ENCODE assay signal across 23 cellular contexts in the genomic region with DNA sequence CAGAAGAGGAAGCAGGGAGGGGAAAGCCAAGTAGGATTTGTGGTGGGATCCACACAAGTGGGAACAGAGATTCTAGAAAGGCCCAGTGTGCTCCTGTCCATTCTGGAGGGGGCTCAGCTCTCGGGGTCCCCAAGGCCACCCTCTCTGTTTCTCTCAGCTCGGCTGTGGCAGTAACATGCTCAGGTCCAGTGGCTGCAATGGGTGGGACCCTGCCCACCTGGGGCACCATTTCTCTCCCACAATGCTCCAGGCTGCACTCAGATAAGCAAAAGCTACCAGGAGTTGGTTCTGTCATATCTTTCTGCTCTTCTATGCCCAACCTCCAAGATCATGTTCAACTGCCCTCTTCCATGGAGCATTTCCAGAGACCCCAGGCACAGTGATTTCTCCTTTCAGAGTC. TPM values are rescaled to one million over a fixed set of nuclear protein-coding genes. Genes with fewer than 3 reads are reported as not detected.
A peak's percentile ranks its signal among the peaks of the same experiment; 100 is the strongest.
DNase-seq lines count a peak whose midpoint lies in the region; ATAC-seq and TF ChIP-seq lines count a peak whose summit lies in the region.
"Had no signal": no experiment of that assay in that cellular context is flagged by ENCODE, and none has a peak within 500 bp of the region (broad histone marks: within the 10 kb centered on the region; RNA-seq: fewer than 3 reads in every experiment).

No MANE protein-coding gene starts in this region.

- no peak overlapping the region for H3K4me3 Mint-ChIP-seq in activated naive CD8-positive, alpha-beta T cell treated with anti-CD3 and anti-CD28 coated beads, Interleukin-2, amount 10 ng/mL, durations not matched to agents 7 days and 5 days
- no peak overlapping the region for H3K4me3 Mint-ChIP-seq in activated naive CD8-positive, alpha-beta T cell treated with anti-CD3 and anti-CD28 coated beads, Interleukin-2, amount 50 U/mL, for 24 hours
- H3K4me3 Mint-ChIP-seq in osteocyte (ENCODE audit: unreplicated experiment): no peak overlapping the region
- H3K4me3 Mint-ChIP-seq in CD8-positive, alpha-beta T cell: no peak overlapping the region
- H3K4me3 Mint-ChIP-seq: activated naive CD4-positive, alpha-beta T cell treated with anti-CD3 and anti-CD28 coated beads, Interleukin-2, amount 50 U/mL, for 24 hours; activated T-helper 1 cell treated with anti-CD3 and anti-CD28 coated beads, Interleukin-12 subunit alpha, Interleukin-12 subunit beta, Interleukin-2, Interleukin-4 antibody, amounts not matched to agents 30 ng/mL and 10 ng/mL and 1 ng/mL, durations not matched to agents 14 hours and 24 hours and 36 hours; T-cell had no signal

- H3K4me3 ChIP-seq in uterus: no peak overlapping the region
- H3K4me3 ChIP-seq in CD8-positive, alpha-beta T cell (ENCODE audit: low read depth, low read length): no peak overlapping the region
- no peak overlapping the region for H3K4me3 ChIP-seq in left lung
- H3K4me3 ChIP-seq: A549, psoas muscle had no signal

- H3K36me3 ChIP-seq in uterus: no peaks in the 10 kb centered on the region
- H3K36me3 ChIP-seq in CD8-positive, alpha-beta T cell (ENCODE audit: insufficient read depth, low read length): no peaks in the 10 kb centered on the region
- H3K36me3 ChIP-seq in left lung: no peaks in the 10 kb centered on the region

- peak overlapping the region; percentile 56 to 57 for H3K27ac ChIP-seq in uterus
- H3K27ac ChIP-seq in CD8-positive, alpha-beta T cell (ENCODE audit: low read depth, low read length): no peak overlapping the region
- no peak overlapping the region for H3K27ac ChIP-seq in left lung
- H3K27ac ChIP-seq: psoas muscle had no signal

- DNase-seq in activated naive CD8-positive, alpha-beta T cell treated with anti-CD3 and anti-CD28 coated beads, Interleukin-2, amount 10 ng/mL, durations not matched to agents 7 days and 5 days: peak; percentile 10
- no peak for DNase-seq in activated naive CD8-positive, alpha-beta T cell treated with anti-CD3 and anti-CD28 coated beads, Interleukin-2, amount 50 U/mL, for 24 hours
- peak; percentile 28 for DNase-seq in ecto neural progenitor cell (ENCODE audit: low spot score)
- peak; percentile 57 for DNase-seq in osteocyte (ENCODE audit: extremely low spot score, unreplicated experiment)
- peak; percentile 10 for DNase-seq in uterus
- no peak for DNase-seq in CD8-positive, alpha-beta T cell
- no peak for DNase-seq in left lung
- no peak for DNase-seq in NCI-H510A treated with DMSO at 0.1 percent for 48 hours (lab: John Stamatoyannopoulos, UW)
- DNase-seq: activated CD4-positive, alpha-beta T cell treated with anti-CD3 and anti-CD28 coated beads for 1 hour; Caco-2; caudate nucleus; H7; NCI-H1092; NCI-H187 treated with DMSO at 0.1 percent for 48 hours; NCI-H526; psoas muscle; SHP77 treated with DMSO at 0.1 percent for 48 hours; stimulated activated naive CD8-positive, alpha-beta T cell treated with anti-CD3 and anti-CD28 coated beads, Interleukin-15, Interleukin-2, amounts not matched to agents 100 U/mL and 50 U/mL, for 24 hours had no signal

- intact Hi-C loops in uterus (cut with DNase I; ENCODE audit: low total_unique reads): no loop called here
- intact Hi-C loops in CD8-positive, alpha-beta T cell (cut with DNase I, micrococcal nuclease): no loop called here
- intact Hi-C loops in left lung (cut with DNase I): no loop called here

- H3K9me3 ChIP-seq in uterus: no peaks in the 10 kb centered on the region
- no peaks in the 10 kb centered on the region for H3K9me3 ChIP-seq in CD8-positive, alpha-beta T cell (ENCODE audit: low read length)
- H3K9me3 ChIP-seq in left lung: peaks cover 0 to 5% of the 10 kb centered on the region in 2 donors
- H3K9me3 ChIP-seq: psoas muscle had no signal

- peaks cover 6% of the 10 kb centered on the region for H3K36me3 Mint-ChIP-seq in activated naive CD8-positive, alpha-beta T cell treated with anti-CD3 and anti-CD28 coated beads, Interleukin-2, amount 10 ng/mL, durations not matched to agents 7 days and 5 days
- no peaks in the 10 kb centered on the region for H3K36me3 Mint-ChIP-seq in activated naive CD8-positive, alpha-beta T cell treated with anti-CD3 and anti-CD28 coated beads, Interleukin-2, amount 50 U/mL, for 24 hours (ENCODE audit: low read depth)
- H3K36me3 Mint-ChIP-seq in osteocyte (ENCODE audit: unreplicated experiment): peaks cover 51% of the 10 kb centered on the region
- no peaks in the 10 kb centered on the region for H3K36me3 Mint-ChIP-seq in CD8-positive, alpha-beta T cell
- H3K36me3 Mint-ChIP-seq: activated naive CD4-positive, alpha-beta T cell treated with anti-CD3 and anti-CD28 coated beads, Interleukin-2, amount 50 U/mL, for 24 hours; T-cell had no signal

- H3K4me1 ChIP-seq in uterus (no peaks in the 10 kb centered on the region), left lung (peaks cover 0 to 7% of the 10 kb centered on the region in 2 donors)
- no peaks in the 10 kb centered on the region for H3K4me1 ChIP-seq in CD8-positive, alpha-beta T cell (ENCODE audit: insufficient read depth, low read length)
- H3K4me1 ChIP-seq: A549, Caco-2, psoas muscle had no signal

- no peak for ATAC-seq in activated naive CD8-positive, alpha-beta T cell treated with anti-CD3 and anti-CD28 coated beads, Interleukin-2, amount 10 ng/mL, durations not matched to agents 7 days and 5 days (ENCODE audit: low read depth)
- ATAC-seq in activated naive CD8-positive, alpha-beta T cell treated with anti-CD3 and anti-CD28 coated beads, Interleukin-2, amount 50 U/mL, for 24 hours: no peak
- ATAC-seq in CD8-positive, alpha-beta T cell: no peak
- ATAC-seq in left lung: no peak
- ATAC-seq: A549, Panc1, psoas muscle, T-cell had no signal

- no peak overlapping the region for H3K27ac Mint-ChIP-seq in activated naive CD8-positive, alpha-beta T cell treated with anti-CD3 and anti-CD28 coated beads, Interleukin-2, amount 10 ng/mL, durations not matched to agents 7 days and 5 days
- H3K27ac Mint-ChIP-seq in activated naive CD8-positive, alpha-beta T cell treated with anti-CD3 and anti-CD28 coated beads, Interleukin-2, amount 50 U/mL, for 24 hours: no peak overlapping the region
- H3K27ac Mint-ChIP-seq in osteocyte (ENCODE audit: unreplicated experiment): no peak overlapping the region
- no peak overlapping the region for H3K27ac Mint-ChIP-seq in CD8-positive, alpha-beta T cell
- H3K27ac Mint-ChIP-seq: activated naive CD4-positive, alpha-beta T cell treated with anti-CD3 and anti-CD28 coated beads, Interleukin-2, amount 50 U/mL, for 24 hours; activated T-helper 1 cell treated with anti-CD3 and anti-CD28 coated beads, Interleukin-12 subunit alpha, Interleukin-12 subunit beta, Interleukin-2, Interleukin-4 antibody, amounts not matched to agents 30 ng/mL and 10 ng/mL and 1 ng/mL, durations not matched to agents 14 hours and 24 hours and 36 hours; T-cell had no signal

- CTCF ChIA-PET in CD8-positive, alpha-beta T cell (lab: Charles Lee): interaction anchor here (2.1 kb wide), 1 partner anchor 85 kb away, joined by 4 read pairs; no protein-coding TSS in a partner anchor

- H3K27me3 ChIP-seq in uterus: no peaks in the 10 kb centered on the region
- no peaks in the 10 kb centered on the region for H3K27me3 ChIP-seq in CD8-positive, alpha-beta T cell (ENCODE audit: insufficient read depth, low read length)
- peaks cover 0 to 27% of the 10 kb centered on the region in 2 donors for H3K27me3 ChIP-seq in left lung

- TF ChIP-seq CTCF in osteocyte (IDR thresholded peaks at IDR 0.05): no peak
- no peak for TF ChIP-seq CTCF in uterus (IDR thresholded peaks at IDR 0.05)
- no peak for TF ChIP-seq CTCF in CD8-positive, alpha-beta T cell (IDR thresholded peaks at IDR 0.05)
- no peak for TF ChIP-seq CTCF in left lung (IDR thresholded peaks at IDR 0.05)

- H3K4me1 Mint-ChIP-seq in activated naive CD8-positive, alpha-beta T cell treated with anti-CD3 and anti-CD28 coated beads, Interleukin-2, amount 10 ng/mL, durations not matched to agents 7 days and 5 days: peaks cover 16% of the 10 kb centered on the region
- H3K4me1 Mint-ChIP-seq in activated naive CD8-positive, alpha-beta T cell treated with anti-CD3 and anti-CD28 coated beads, Interleukin-2, amount 50 U/mL, for 24 hours: no peaks in the 10 kb centered on the region
- H3K4me1 Mint-ChIP-seq in osteocyte (ENCODE audit: unreplicated experiment): peaks cover 31% of the 10 kb centered on the region
- H3K4me1 Mint-ChIP-seq in CD8-positive, alpha-beta T cell (ENCODE audit: low read depth): no peaks in the 10 kb centered on the region
- H3K4me1 Mint-ChIP-seq: activated naive CD4-positive, alpha-beta T cell treated with anti-CD3 and anti-CD28 coated beads, Interleukin-2, amount 50 U/mL, for 24 hours; T-cell had no signal

- H3K9me3 Mint-ChIP-seq in activated naive CD8-positive, alpha-beta T cell treated with anti-CD3 and anti-CD28 coated beads, Interleukin-2, amount 10 ng/mL, durations not matched to agents 7 days and 5 days: peaks cover 3% of the 10 kb centered on the region
- H3K9me3 Mint-ChIP-seq in activated naive CD8-positive, alpha-beta T cell treated with anti-CD3 and anti-CD28 coated beads, Interleukin-2, amount 50 U/mL, for 24 hours: no peaks in the 10 kb centered on the region
- peaks cover 32% of the 10 kb centered on the region for H3K9me3 Mint-ChIP-seq in osteocyte (ENCODE audit: unreplicated experiment)
- H3K9me3 Mint-ChIP-seq in CD8-positive, alpha-beta T cell: no peaks in the 10 kb centered on the region
- H3K9me3 Mint-ChIP-seq: activated T-helper 1 cell treated with anti-CD3 and anti-CD28 coated beads, Interleukin-12 subunit alpha, Interleukin-12 subunit beta, Interleukin-2, Interleukin-4 antibody, amounts not matched to agents 30 ng/mL and 10 ng/mL and 1 ng/mL, durations not matched to agents 14 hours and 24 hours and 36 hours; T-cell had no signal

- TF ChIP-seq POLR2A in uterus (IDR thresholded peaks at IDR 0.05): no peak

- peaks cover 31% of the 10 kb centered on the region for H3K27me3 Mint-ChIP-seq in activated naive CD8-positive, alpha-beta T cell treated with anti-CD3 and anti-CD28 coated beads, Interleukin-2, amount 10 ng/mL, durations not matched to agents 7 days and 5 days
- H3K27me3 Mint-ChIP-seq in activated naive CD8-positive, alpha-beta T cell treated with anti-CD3 and anti-CD28 coated beads, Interleukin-2, amount 50 U/mL, for 24 hours: peaks cover 20% of the 10 kb centered on the region
- no peaks in the 10 kb centered on the region for H3K27me3 Mint-ChIP-seq in osteocyte (ENCODE audit: unreplicated experiment)
- peaks cover 24% of the 10 kb centered on the region for H3K27me3 Mint-ChIP-seq in CD8-positive, alpha-beta T cell (ENCODE audit: low read depth)

- POLR2A ChIA-PET in activated naive CD8-positive, alpha-beta T cell treated with anti-CD3 and anti-CD28 coated beads, Interleukin-2, amount 10 ng/mL, durations not matched to agents 7 days and 5 days (lab: Charles Lee): no interaction called here
- POLR2A ChIA-PET in CD8-positive, alpha-beta T cell (lab: Charles Lee): no interaction called here

RNA-seq across cellular contexts. Expression of a gene that starts 40.9 kb away (rescaled TPM):
- total RNA-seq in activated naive CD8-positive, alpha-beta T cell treated with anti-CD3 and anti-CD28 coated beads, Interleukin-2, amount 10 ng/mL, durations not matched to agents 7 days and 5 days: under 1 TPM; 0.57 to 0.61 TPM
- total RNA-seq in osteocyte (1,149 and 1,161 TPM in 2 replicates), uterus (100 to 1,000 TPM in 1 of 4 donors, 10 to 100 TPM in 3; 37.3 to 106 (median 61.1) TPM), left lung (1 to 10 TPM; 2.1 to 7.3 TPM)
- not detected for total RNA-seq in CD8-positive, alpha-beta T cell

Comparison
In these comparisons a context has a peak if more than half of its experiments do, and no peak if none do; other contexts are left out.
1. DNase-seq: peak in activated naive CD8-positive, alpha-beta T cell treated with anti-CD3 and anti-CD28 coated beads, Interleukin-2, amount 10 ng/mL, durations not matched to agents 7 days and 5 days (single experiment), ecto neural progenitor cell (single experiment), osteocyte (single experiment) and uterus (2 of 2); none in activated naive CD8-positive, alpha-beta T cell treated with anti-CD3 and anti-CD28 coated beads, Interleukin-2, amount 50 U/mL, for 24 hours (single experiment), CD8-positive, alpha-beta T cell (0 of 7), left lung (0 of 2) and NCI-H510A treated with DMSO at 0.1 percent for 48 hours (single experiment).
2. H3K27ac ChIP-seq: peak in uterus (2 of 2); none in CD8-positive, alpha-beta T cell (single experiment) and left lung (0 of 2).
3. RNA of a gene that starts 40.9 kb away (total RNA-seq): 1,149 to 1,161 TPM in osteocyte; 37.3 to 106 TPM in uterus, 2.1 to 7.3 TPM in left lung, 0.57 to 0.61 TPM in activated naive CD8-positive, alpha-beta T cell treated with anti-CD3 and anti-CD28 coated beads, Interleukin-2, amount 10 ng/mL, durations not matched to agents 7 days and 5 days and not detected in CD8-positive, alpha-beta T cell; every median in the first group is over 10 times any median in the second.